In genomic region chrX:18674788-18675735, GRCh38 we compare ENCODE assay signal across 8 cellular contexts. TPM values are rescaled to one million over a fixed set of nuclear protein-coding genes. Genes with fewer than 3 reads are reported as not detected.
DNase-seq lines count a peak whose midpoint lies in the region; ATAC-seq, FAIRE-seq and TF ChIP-seq lines count a peak whose summit lies in the region.

No MANE protein-coding gene starts in this region.

- ATAC-seq in GM18907 (IDR thresholded peaks at IDR 0.05; ENCODE audit: unreplicated experiment) (peak; percentile 77), HG03135 (IDR thresholded peaks at IDR 0.05; ENCODE audit: unreplicated experiment) (peak; percentile 82), HepG2 (peak; percentile 60)

- H3K27me3 ChIP-seq in HepG2 (ENCODE audit: control insufficient read depth in 1 of 2, insufficient read depth in 2 of 2, low read length in 2 of 2), result no peaks in the 10 kb centered on the region

- no TSS peak for BruUV-seq in HepG2 (replicated peaks; lab: Mats Ljungman, UMichigan)

- POLR2A ChIA-PET in activated CD4-positive, alpha-beta T cell treated with anti-CD3 and anti-CD28 coated beads, Interleukin-2, amount 10 ng/mL, durations not matched to agents 7 days and 5 days (lab: Charles Lee), result no interaction called here
- POLR2A ChIA-PET in HepG2 (lab: Yijun Ruan, JAX), result no interaction called here

- no peak overlapping the region for H2AFZ ChIP-seq in HepG2 (ENCODE audit: low read length)

- no peaks in the 10 kb centered on the region for H3K36me3 ChIP-seq in HepG2 (replicated peaks in 1 of 2; ENCODE audit: control insufficient read depth in 1 of 2, insufficient read depth in 2 of 2, low read length in 2 of 2)

- intact Hi-C loops in dendritic cell treated with granulocyte-macrophage colony-stimulating factor and Interleukin-4, amounts not matched to agents 40 ng/mL and 50 ng/mL, for 4 days (cut with micrococcal nuclease), result no loop called here
- intact Hi-C loops in HepG2 (cut with micrococcal nuclease; ENCODE audit: unreplicated experiment), result loop anchor here (5.0 to 10.0 kb wide), 3 partner anchors 43 to 280 kb away; no protein-coding TSS in a partner anchor

- in situ Hi-C loops in HepG2 (cut with HindIII; ENCODE audit: extremely low pct_ligation_motif_present, low pct_unique_long_range_greater_than_20kb), result loop anchor here (10.0 kb wide), 1 partner anchor 250 kb away; the partner anchor contains the start of gene CDKL5

- H3K79me2 ChIP-seq in HepG2 (ENCODE audit: insufficient read depth, low read length), result no peaks in the 10 kb centered on the region

- no peaks in the 10 kb centered on the region for H4K20me1 ChIP-seq in HepG2 (ENCODE audit: insufficient read depth, low read length)

- FAIRE-seq in HepG2 (lab: Jason Lieb, UNC), result peak; percentile 79

- H3K4me2 ChIP-seq in HepG2 (ENCODE audit: low read depth, low read length), result peak overlapping the region; percentile 88

- peaks cover 7% of the 10 kb centered on the region for H3K4me1 Mint-ChIP-seq in activated CD4-positive, alpha-beta T cell treated with anti-CD3 and anti-CD28 coated beads, Interleukin-2, amount 10 ng/mL, durations not matched to agents 7 days and 5 days
- H3K4me1 Mint-ChIP-seq in dendritic cell treated with granulocyte-macrophage colony-stimulating factor and Interleukin-4, amounts not matched to agents 40 ng/mL and 50 ng/mL, for 4 days (ENCODE audit: low read depth), result peaks cover 25% of the 10 kb centered on the region

- H3K9me3 Mint-ChIP-seq in activated CD4-positive, alpha-beta T cell treated with anti-CD3 and anti-CD28 coated beads, Interleukin-2, amount 10 ng/mL, durations not matched to agents 7 days and 5 days, result no peaks in the 10 kb centered on the region
- H3K9me3 Mint-ChIP-seq in dendritic cell treated with granulocyte-macrophage colony-stimulating factor and Interleukin-4, amounts not matched to agents 40 ng/mL and 50 ng/mL, for 4 days, result no peaks in the 10 kb centered on the region

- peak overlapping the region; percentile 86 for H3K27ac Mint-ChIP-seq in activated CD4-positive, alpha-beta T cell treated with anti-CD3 and anti-CD28 coated beads, Interleukin-2, amount 10 ng/mL, durations not matched to agents 7 days and 5 days
- H3K27ac Mint-ChIP-seq in dendritic cell treated with granulocyte-macrophage colony-stimulating factor and Interleukin-4, amounts not matched to agents 40 ng/mL and 50 ng/mL, for 4 days, result peak overlapping the region; percentile 81

- 0 out of 2 replicates have a peak, but pooled peaks have one; percentile 17 for TF ChIP-seq RAD21 in HepG2 (CRISPR knock-in tag; IDR thresholded peaks at IDR 0.05)

- H3K4me3 Mint-ChIP-seq in activated CD4-positive, alpha-beta T cell treated with anti-CD3 and anti-CD28 coated beads, Interleukin-2, amount 10 ng/mL, durations not matched to agents 7 days and 5 days, result peak overlapping the region; percentile 71
- peak overlapping the region; percentile 74 for H3K4me3 Mint-ChIP-seq in dendritic cell treated with granulocyte-macrophage colony-stimulating factor and Interleukin-4, amounts not matched to agents 40 ng/mL and 50 ng/mL, for 4 days

- CTCF ChIA-PET in activated CD4-positive, alpha-beta T cell treated with anti-CD3 and anti-CD28 coated beads, Interleukin-2, amount 10 ng/mL, durations not matched to agents 7 days and 5 days (lab: Charles Lee), result no interaction called here
- CTCF ChIA-PET in HepG2 (lab: Yijun Ruan, JAX; ENCODE audit: low intra/inter-chr PET ratio, low total read pairs), result no interaction called here

- no peaks in the 10 kb centered on the region for H3K9me3 ChIP-seq in HepG2 (ENCODE audit: low read length)

- H3K4me3 ChIP-seq in HepG2 (replicated peaks in 1 of 3; ENCODE audit: insufficient read depth in 1 of 3, low read depth in 2 of 3, low read length in 3 of 3), result peak overlapping the region; percentile 72 to 78 (median 75)

- peak overlapping the region; percentile 66 for H3K9ac ChIP-seq in HepG2 (ENCODE audit: insufficient read depth, low read depth, low read length)

- no peaks in the 10 kb centered on the region for H3K36me3 Mint-ChIP-seq in activated CD4-positive, alpha-beta T cell treated with anti-CD3 and anti-CD28 coated beads, Interleukin-2, amount 10 ng/mL, durations not matched to agents 7 days and 5 days (ENCODE audit: low read depth)
- no peaks in the 10 kb centered on the region for H3K36me3 Mint-ChIP-seq in dendritic cell treated with granulocyte-macrophage colony-stimulating factor and Interleukin-4, amounts not matched to agents 40 ng/mL and 50 ng/mL, for 4 days (ENCODE audit: low read depth)

- peaks cover 13% of the 10 kb centered on the region for H3K4me1 ChIP-seq in HepG2 (ENCODE audit: insufficient read depth, low read length)

- 0 out of 4 replicates have a peak, but pooled peaks of 1 of the 2 experiments have one; percentile 0 for TF ChIP-seq POLR2A in HepG2 (IDR thresholded peaks at IDR 0.05; ENCODE audit: insufficient read depth in 1 of 2, low read depth in 2 of 2, low read length in 2 of 2)

- WGBS in HepG2 (ENCODE audit: low lambda C conversion rate), result 0% methylated on average over 9 of the region's 74 CpGs

- DNase-seq in AG20443 (ENCODE audit: low spot score) (peak; percentile 89), NCI-H345 (lab: John Stamatoyannopoulos, UW) (peak; percentile 83), HepG2 (ENCODE audit: low spot score) (peak; percentile 58)
- peak; percentile 79 for DNase-seq in activated CD4-positive, alpha-beta T cell treated with anti-CD3 and anti-CD28 coated beads, Interleukin-2, amount 10 ng/mL, durations not matched to agents 7 days and 5 days
- DNase-seq in stimulated activated CD4-positive, alpha-beta T cell treated with anti-CD3 and anti-CD28 coated beads, Interleukin-2, amount 100 ng/mL, for 48 hours, result peak; percentile 70

- no peaks in the 10 kb centered on the region for H3K27me3 Mint-ChIP-seq in activated CD4-positive, alpha-beta T cell treated with anti-CD3 and anti-CD28 coated beads, Interleukin-2, amount 10 ng/mL, durations not matched to agents 7 days and 5 days
- peaks cover 3% of the 10 kb centered on the region for H3K27me3 Mint-ChIP-seq in dendritic cell treated with granulocyte-macrophage colony-stimulating factor and Interleukin-4, amounts not matched to agents 40 ng/mL and 50 ng/mL, for 4 days

- TF ChIP-seq EP300 in HepG2 (IDR thresholded peaks at IDR 0.05; ENCODE audit: low read depth in 2 of 2, low read length in 2 of 2) (no peak), HepG2 (CRISPR knock-in tag; IDR thresholded peaks at IDR 0.05; ENCODE audit: borderline replicate concordance) (no peak)

- TF ChIP-seq CTCF in HepG2 (CRISPR knock-in tag; IDR thresholded peaks at IDR 0.05), result no peak

- H3K27ac ChIP-seq in HepG2 (ENCODE audit: extremely low read length, insufficient read depth, low read length), result peak overlapping the region; percentile 57

RNA-seq across cellular contexts. Expression of gene RS1, which starts 3.2 kb away (rescaled TPM):
- not detected for total RNA-seq in activated CD4-positive, alpha-beta T cell treated with anti-CD3 and anti-CD28 coated beads, Interleukin-2, amount 10 ng/mL, durations not matched to agents 7 days and 5 days
- not detected in 2 replicates for total RNA-seq in HepG2 (2016; rRNA removed; fragmentation: Illumina TruSeq; extraction: Trizol)
- not detected in 2 replicates for total RNA-seq in HepG2 (2016; cell fraction: cytosol; rRNA removed; fragmentation: Illumina TruSeq; extraction: Trizol; ENCODE audit: low read depth)
- not detected in 2 replicates for total RNA-seq in HepG2 (2016; cell fraction: insoluble cytoplasmic fraction; rRNA removed; fragmentation: Illumina TruSeq; extraction: Trizol)
- total RNA-seq in HepG2 (2016; cell fraction: membrane; rRNA removed; fragmentation: Illumina TruSeq; extraction: Trizol), result not detected in 2 replicates
- total RNA-seq in HepG2 (2016; cell fraction: nucleus; rRNA removed; fragmentation: Illumina TruSeq; extraction: Trizol), result not detected in 2 replicates
- not detected in 2 replicates for polyA plus RNA-seq in HepG2 (2011; rRNA removed)
- not detected in 2 replicates for polyA plus RNA-seq in HepG2 (2011; cell fraction: cytosol; rRNA removed)
- not detected in 2 replicates for polyA plus RNA-seq in HepG2 (2011; cell fraction: nucleus; rRNA removed)
- polyA plus RNA-seq in HepG2 (2012), result not detected in 2 replicates
- polyA plus RNA-seq in HepG2 (2016; cell fraction: cytosol; fragmentation: Illumina TruSeq; extraction: Trizol; ENCODE audit: low read depth), result not detected in 2 replicates
- not detected in 2 replicates for polyA plus RNA-seq in HepG2 (2016; cell fraction: insoluble cytoplasmic fraction; fragmentation: Illumina TruSeq; extraction: Trizol; ENCODE audit: low read depth)
- polyA plus RNA-seq in HepG2 (2016; cell fraction: membrane; fragmentation: Illumina TruSeq; extraction: Trizol; ENCODE audit: low read depth), result not detected in 2 replicates
- not detected in 2 replicates for polyA plus RNA-seq in HepG2 (2016; cell fraction: nucleus; fragmentation: Illumina TruSeq; extraction: Trizol; ENCODE audit: insufficient read depth, low read depth)
- not detected in 2 replicates for polyA minus RNA-seq in HepG2 (2011; rRNA and poly(A)+ RNA removed; ENCODE audit: low replicate concordance)
- not detected in 2 replicates for polyA minus RNA-seq in HepG2 (2011; cell fraction: cytosol; rRNA and poly(A)+ RNA removed)
- polyA minus RNA-seq in HepG2 (2011; cell fraction: nucleus; rRNA and poly(A)+ RNA removed), result not detected in 2 replicates

RNA-seq across cellular contexts. Expression of gene PPEF1, which starts 32.4 kb away (rescaled TPM):
- total RNA-seq in activated CD4-positive, alpha-beta T cell treated with anti-CD3 and anti-CD28 coated beads, Interleukin-2, amount 10 ng/mL, durations not matched to agents 7 days and 5 days, result not detected
- total RNA-seq in HepG2 (2016; rRNA removed; fragmentation: Illumina TruSeq; extraction: Trizol), result not detected in 2 replicates
- not detected in 2 replicates for total RNA-seq in HepG2 (2016; cell fraction: cytosol; rRNA removed; fragmentation: Illumina TruSeq; extraction: Trizol; ENCODE audit: low read depth)
- not detected in 2 replicates for total RNA-seq in HepG2 (2016; cell fraction: insoluble cytoplasmic fraction; rRNA removed; fragmentation: Illumina TruSeq; extraction: Trizol)
- not detected in 2 replicates for total RNA-seq in HepG2 (2016; cell fraction: membrane; rRNA removed; fragmentation: Illumina TruSeq; extraction: Trizol)
- total RNA-seq in HepG2 (2016; cell fraction: nucleus; rRNA removed; fragmentation: Illumina TruSeq; extraction: Trizol), result not detected in 2 replicates
- not detected in 2 replicates for polyA plus RNA-seq in HepG2 (2011; rRNA removed)
- not detected in 2 replicates for polyA plus RNA-seq in HepG2 (2011; cell fraction: cytosol; rRNA removed)
- 0.05 TPM in 1 of 2 replicates, not detected in the other for polyA plus RNA-seq in HepG2 (2011; cell fraction: nucleus; rRNA removed)
- polyA plus RNA-seq in HepG2 (2012), result not detected in 2 replicates
- not detected in 2 replicates for polyA plus RNA-seq in HepG2 (2016; cell fraction: cytosol; fragmentation: Illumina TruSeq; extraction: Trizol; ENCODE audit: low read depth)
- polyA plus RNA-seq in HepG2 (2016; cell fraction: insoluble cytoplasmic fraction; fragmentation: Illumina TruSeq; extraction: Trizol; ENCODE audit: low read depth), result not detected in 2 replicates
- not detected in 2 replicates for polyA plus RNA-seq in HepG2 (2016; cell fraction: membrane; fragmentation: Illumina TruSeq; extraction: Trizol; ENCODE audit: low read depth)
- polyA plus RNA-seq in HepG2 (2016; cell fraction: nucleus; fragmentation: Illumina TruSeq; extraction: Trizol; ENCODE audit: insufficient read depth, low read depth), result not detected in 2 replicates
- polyA minus RNA-seq in HepG2 (2011; rRNA and poly(A)+ RNA removed; ENCODE audit: low replicate concordance), result 1.0 TPM in 1 of 2 replicates, not detected in the other
- polyA minus RNA-seq in HepG2 (2011; cell fraction: cytosol; rRNA and poly(A)+ RNA removed), result not detected in 2 replicates
- not detected in 2 replicates for polyA minus RNA-seq in HepG2 (2011; cell fraction: nucleus; rRNA and poly(A)+ RNA removed)

Comparison
In these comparisons a context has a peak if more than half of its experiments do, and no peak if none do; other contexts are left out.
1. Peak in every context shown above with its lines: DNase-seq, ATAC-seq, H3K4me3 ChIP-seq and H3K27ac ChIP-seq.